In genomic region chr14:96103075-96103474, GRCh38 we compare ENCODE assay signal across 2 cellular contexts.
TF ChIP-seq lines count a peak whose summit lies in the region.

No MANE protein-coding gene starts in this region.

TF ChIP-seq in IMR-90, 13 proteins besides CTCF, POLR2A, EP300 and RAD21:
- TF ChIP-seq RCOR1 (IDR thresholded peaks at IDR 0.05; ENCODE audit: insufficient replicate concordance, low read length) (no peak), SMC3 (IDR thresholded peaks at IDR 0.05; ENCODE audit: low read depth, low read length) (no peak), BHLHE40 (IDR thresholded peaks at IDR 0.05; ENCODE audit: low read depth, low read length) (no peak)

TF ChIP-seq in GM12878, 131 proteins besides CTCF, POLR2A, EP300 and RAD21:
- TF ChIP-seq PAX8 (IDR thresholded peaks at IDR 0.05) (no peak), ZBTB40 (IDR thresholded peaks at IDR 0.05; ENCODE audit: borderline replicate concordance) (peak; percentile 79)
